In genomic region chr19:45931055-45931454, GRCh38 we compare ENCODE assay signal across 20 cellular contexts. TPM values are rescaled to one million over a fixed set of nuclear protein-coding genes. Genes with fewer than 3 reads are reported as not detected.
DNase-seq lines count a peak whose midpoint lies in the region; ATAC-seq and TF ChIP-seq lines count a peak whose summit lies in the region.
"Had no signal": no experiment of that assay in that cellular context is flagged by ENCODE, and none has a peak within 500 bp of the region (broad histone marks: within the 10 kb centered on the region; RNA-seq: fewer than 3 reads in every experiment).

No MANE protein-coding gene starts in this region.

- 80 to 86% methylated on average over 3 of the region's 3 CpGs for WGBS in endodermal cell (ENCODE audit: insufficient coverage in 1 of 2, insufficient read length in 1 of 2), 2 experiments
- WGBS in spleen, 5 donors = 59 to 70% (median 63%) methylated on average over 3 of the region's 3 CpGs

- peak; percentile 18 for TF ChIP-seq CTCF in left ventricle myocardium inferior (IDR thresholded peaks at IDR 0.05; ENCODE audit: borderline replicate concordance)
- TF ChIP-seq CTCF in WERI-Rb-1 (IDR thresholded peaks at IDR 0.05; ENCODE audit: low read depth, low read length) = 0 out of 2 replicates have a peak, but pooled peaks have one; percentile 1
- peak; percentile 12 for TF ChIP-seq CTCF in endodermal cell (conservative IDR thresholded peaks at IDR 0.05)
- no peak for TF ChIP-seq CTCF in spleen (IDR thresholded peaks at IDR 0.05 in 8 of 11, conservative IDR thresholded peaks at IDR 0.05 in 3 of 11)
- TF ChIP-seq CTCF in ascending aorta (IDR thresholded peaks at IDR 0.05) = no peak

- H3K27me3 ChIP-seq in left ventricle myocardium inferior (ENCODE audit: low read depth) (peaks cover 56% of the 10 kb centered on the region), WERI-Rb-1 (ENCODE audit: insufficient read depth, low read depth, severe bottlenecking) (no peaks in the 10 kb centered on the region), endodermal cell (ENCODE audit: control insufficient read depth, insufficient read depth, low read length, poor library complexity, severe bottlenecking) (peaks cover 18% of the 10 kb centered on the region), spleen (replicated peaks in 1 of 7) (peaks cover 0 to 64% (median 3%) of the 10 kb centered on the region in 7 donors), ascending aorta (no peaks in the 10 kb centered on the region)
- H3K27me3 ChIP-seq: BLaER1 had no signal

- DNase-seq in left ventricle myocardium inferior = no peak
- DNase-seq in Right ventricle myocardium inferior (ENCODE audit: missing footprints) = no peak
- no peak for DNase-seq in WERI-Rb-1
- no peak for DNase-seq in endodermal cell
- DNase-seq in spleen = peak; percentile 27
- DNase-seq in ascending aorta (ENCODE audit: low spot score in 2 of 2) = no peak
- no peak for DNase-seq in HT-29 (ENCODE audit: low spot score)
- DNase-seq: CD8-positive, alpha-beta T cell; DMS79; KBM-7; NCI-H1436; NCI-H2029; NCI-H2171 treated with DMSO at 0.1 percent for 48 hours; NCI-H446 treated with DMSO at 0.1 percent for 48 hours; NCI-H748 treated with DMSO at 0.1 percent for 48 hours had no signal

- no peak overlapping the region for H3K4me3 Mint-ChIP-seq in endodermal cell
- H3K4me3 Mint-ChIP-seq: CD8-positive, alpha-beta T cell had no signal

- H3K9me3 Mint-ChIP-seq in endodermal cell = no peaks in the 10 kb centered on the region
- H3K9me3 Mint-ChIP-seq: CD8-positive, alpha-beta T cell had no signal

- H3K4me1 ChIP-seq in left ventricle myocardium inferior (peaks cover 4% of the 10 kb centered on the region), endodermal cell (ENCODE audit: control insufficient read depth, insufficient read depth, low read length) (no peaks in the 10 kb centered on the region), spleen (peaks cover 4 to 11% (median 8%) of the 10 kb centered on the region in 6 donors), ascending aorta (peaks cover 0 to 3% of the 10 kb centered on the region in 2 donors)

- H3K27ac Mint-ChIP-seq in endodermal cell = no peak overlapping the region
- H3K27ac Mint-ChIP-seq: CD8-positive, alpha-beta T cell had no signal

- intact Hi-C loops in left ventricle myocardium inferior (cut with micrococcal nuclease) = no loop called here
- intact Hi-C loops in Right ventricle myocardium inferior (cut with DNase I) = loop anchor here (10.0 kb wide), 1 partner anchor 64 kb away; the partner anchor contains the start of gene CCDC61
- intact Hi-C loops in spleen (cut with DNase I; ENCODE audit: low total_unique reads) = no loop called here
- intact Hi-C loops in ascending aorta (cut with DNase I) = no loop called here

- H3K9me3 ChIP-seq in left ventricle myocardium inferior (replicated peaks) = no peaks in the 10 kb centered on the region
- H3K9me3 ChIP-seq in WERI-Rb-1 (ENCODE audit: severe bottlenecking) = no peaks in the 10 kb centered on the region
- H3K9me3 ChIP-seq in endodermal cell (ENCODE audit: control insufficient read depth, low read length) = no peaks in the 10 kb centered on the region
- no peaks in the 10 kb centered on the region for H3K9me3 ChIP-seq in spleen
- no peaks in the 10 kb centered on the region for H3K9me3 ChIP-seq in ascending aorta
- H3K9me3 ChIP-seq: BLaER1, SJSA1 had no signal

- ATAC-seq in Right ventricle myocardium inferior (no peak), GM21423 (IDR thresholded peaks at IDR 0.05; ENCODE audit: unreplicated experiment) (no peak)
- ATAC-seq: CD8-positive, alpha-beta T cell had no signal

- TF ChIP-seq POLR2A in spleen (IDR thresholded peaks at IDR 0.05) = no peak

- H3K9ac ChIP-seq in endodermal cell (ENCODE audit: extremely low read depth, low read length, poor library complexity, severe bottlenecking) = no peak overlapping the region
- H3K9ac ChIP-seq: BLaER1 had no signal

- H3K27me3 Mint-ChIP-seq in endodermal cell (ENCODE audit: insufficient read depth) = peaks cover 75% of the 10 kb centered on the region

- peaks cover 1% of the 10 kb centered on the region for H3K4me1 Mint-ChIP-seq in endodermal cell

- H3K27ac ChIP-seq in left ventricle myocardium inferior (replicated peaks) (no peak overlapping the region), WERI-Rb-1 (no peak overlapping the region), endodermal cell (ENCODE audit: low read depth, low read length) (no peak overlapping the region), spleen (no peak overlapping the region), ascending aorta (no peak overlapping the region)
- H3K27ac ChIP-seq: BLaER1, SJSA1 had no signal

- no peak overlapping the region for H3K4me3 ChIP-seq in left ventricle myocardium inferior
- no peak overlapping the region for H3K4me3 ChIP-seq in WERI-Rb-1 (ENCODE audit: low read depth, low read length)
- H3K4me3 ChIP-seq in endodermal cell (ENCODE audit: low read length) = no peak overlapping the region
- H3K4me3 ChIP-seq in spleen = no peak overlapping the region
- no peak overlapping the region for H3K4me3 ChIP-seq in ascending aorta
- H3K4me3 ChIP-seq: BLaER1, SJSA1 had no signal

- H3K36me3 ChIP-seq in left ventricle myocardium inferior = no peaks in the 10 kb centered on the region
- H3K36me3 ChIP-seq in WERI-Rb-1 = no peaks in the 10 kb centered on the region
- H3K36me3 ChIP-seq in endodermal cell (ENCODE audit: control insufficient read depth, insufficient read depth, low read length) = no peaks in the 10 kb centered on the region
- no peaks in the 10 kb centered on the region for H3K36me3 ChIP-seq in spleen
- no peaks in the 10 kb centered on the region for H3K36me3 ChIP-seq in ascending aorta
- H3K36me3 ChIP-seq: BLaER1, SJSA1 had no signal

- no peaks in the 10 kb centered on the region for H3K36me3 Mint-ChIP-seq in endodermal cell (ENCODE audit: low read depth)
- H3K36me3 Mint-ChIP-seq: CD8-positive, alpha-beta T cell had no signal

RNA-seq across cellular contexts. Expression of gene NANOS2, which starts 16.5 kb away (rescaled TPM):
- total RNA-seq in left ventricle myocardium inferior (not detected), Right ventricle myocardium inferior (not detected), endodermal cell (not detected), spleen (not detected), ascending aorta (not detected)
- not detected for polyA plus RNA-seq in endodermal cell (2013, experiment 1 of 2)
- polyA plus RNA-seq in endodermal cell (2013, experiment 2 of 2) = not detected
- not detected for polyA plus RNA-seq in spleen
- not detected in 2 replicates for total RNA-seq in HT-29 (2014; rRNA removed; shearing (Covaris generic))
- total RNA-seq: A172; CD8-positive, alpha-beta T cell; M059J; SJSA1 had no signal

RNA-seq across cellular contexts. Expression of gene MYPOP, which starts 28.6 kb away (rescaled TPM):
- total RNA-seq in left ventricle myocardium inferior (16.2 TPM), Right ventricle myocardium inferior (16.0 TPM), endodermal cell (10 to 100 TPM; 13.6 to 19.9 TPM), spleen (10 to 100 TPM in 4 of 7 donors, 1 to 10 TPM in 3; 5.8 to 13.2 (median 11.0) TPM), ascending aorta (1.6 TPM)
- polyA plus RNA-seq in endodermal cell (2013, experiment 1 of 2) = 9.8 TPM
- polyA plus RNA-seq in endodermal cell (2013, experiment 2 of 2) = 8.9 TPM
- 1 to 10 TPM; 5.1 to 9.6 (median 9.3) TPM for polyA plus RNA-seq in spleen
- 8.5 and 10.2 TPM in 2 replicates for total RNA-seq in HT-29 (2014; rRNA removed; shearing (Covaris generic))

RNA-seq across cellular contexts. Expression of gene NOVA2, which starts 42.6 kb away (rescaled TPM):
- total RNA-seq in left ventricle myocardium inferior (5.0 TPM), Right ventricle myocardium inferior (5.3 TPM), endodermal cell (under 1 TPM; 0.64 to 0.91 TPM), spleen (10 to 100 TPM in 1 of 7 donors, 1 to 10 TPM in 6; 1.8 to 12.5 (median 5.4) TPM), ascending aorta (11.3 TPM)
- 25.8 TPM for polyA plus RNA-seq in endodermal cell (2013, experiment 1 of 2)
- polyA plus RNA-seq in endodermal cell (2013, experiment 2 of 2) = 23.3 TPM
- under 1 TPM; 0.42 to 0.77 (median 0.50) TPM for polyA plus RNA-seq in spleen
- total RNA-seq in HT-29 (2014; rRNA removed; shearing (Covaris generic)) = not detected in 2 replicates
- total RNA-seq: CD8-positive, alpha-beta T cell; SJSA1 had no signal

RNA-seq across cellular contexts. Expression of gene IRF2BP1, which starts 45.1 kb away (rescaled TPM):
- total RNA-seq in left ventricle myocardium inferior = 18.5 TPM
- total RNA-seq in Right ventricle myocardium inferior = 19.9 TPM
- 10 to 100 TPM; 23.8 to 30.3 TPM for total RNA-seq in endodermal cell
- 18.0 TPM for polyA plus RNA-seq in endodermal cell (2013, experiment 1 of 2)
- polyA plus RNA-seq in endodermal cell (2013, experiment 2 of 2) = 18.3 TPM
- total RNA-seq in spleen = 10 to 100 TPM; 18.5 to 29.4 (median 23.3) TPM
- 10 to 100 TPM in 2 of 3 donors, 1 to 10 TPM in 1; 10.0 to 19.9 (median 10.6) TPM for polyA plus RNA-seq in spleen
- 45.7 TPM for total RNA-seq in ascending aorta
- total RNA-seq in HT-29 (2014; rRNA removed; shearing (Covaris generic)) = 119 and 125 TPM in 2 replicates

Comparison
In these comparisons a context has a peak if more than half of its experiments do, and no peak if none do; other contexts are left out.
1. CTCF ChIP-seq: peak in left ventricle myocardium inferior (single experiment), WERI-Rb-1 (single experiment) and endodermal cell (single experiment); none in spleen (0 of 11) and ascending aorta (0 of 3).